15 cellular contexts compared by ENCODE assay signal in genomic region chr6:111850288-111850937, GRCh38. TPM values are rescaled to one million over a fixed set of nuclear protein-coding genes. Genes with fewer than 3 reads are reported as not detected.
DNase-seq lines count a peak whose midpoint lies in the region; ATAC-seq, FAIRE-seq and TF ChIP-seq lines count a peak whose summit lies in the region.
"Had no signal": no experiment of that assay in that cellular context is flagged by ENCODE, and none has a peak within 500 bp of the region (broad histone marks: within the 10 kb centered on the region; RNA-seq: fewer than 3 reads in every experiment).

No MANE protein-coding gene starts in this region.

- intact Hi-C loops in mammary epithelial cell (cut with micrococcal nuclease): loop anchor here (5.0 kb wide), 1 partner anchor 128 kb away; no protein-coding TSS in a partner anchor

- H3K79me2 ChIP-seq in mammary epithelial cell (ENCODE audit: insufficient read depth, low read length): peaks cover 79% of the 10 kb centered on the region

- H4K20me1 ChIP-seq in mammary epithelial cell (ENCODE audit: insufficient read depth, low read length): no peaks in the 10 kb centered on the region

- ATAC-seq in GM21390 (IDR thresholded peaks at IDR 0.05; ENCODE audit: unreplicated experiment) (peak; percentile 58), T-helper 17 cell (peak; percentile 67)
- ATAC-seq: left lobe of liver had no signal

- H3K27ac ChIP-seq in mammary epithelial cell (ENCODE audit: insufficient read depth, low read depth, low read length): no peak overlapping the region
- H3K27ac ChIP-seq: thyroid gland had no signal

- H3K27ac Mint-ChIP-seq in T-helper 17 cell: peak overlapping the region; percentile 94

- FAIRE-seq in GM12891 (lab: Jason Lieb, UNC): peak; percentile 48
- FAIRE-seq: small intestine had no signal

- 93% methylated on average over 10 of the region's 10 CpGs for WGBS in mammary epithelial cell (ENCODE audit: low coverage, missing lambda C conversion rate)

- no peak overlapping the region for H3K4me2 ChIP-seq in mammary epithelial cell (ENCODE audit: insufficient read depth, low read depth, low read length)

- dilution Hi-C loops in mammary epithelial cell (cut with HindIII; ENCODE audit: low sequenced_read_pairs): no loop called here

- BruUV-seq in mammary epithelial cell (replicated peaks; lab: Mats Ljungman, UMichigan): no TSS peak

- no peak overlapping the region for H2AFZ ChIP-seq in mammary epithelial cell (ENCODE audit: low read depth, low read length)

- no peaks in the 10 kb centered on the region for H3K27me3 Mint-ChIP-seq in T-helper 17 cell

- peak overlapping the region; percentile 78 for H3K4me3 Mint-ChIP-seq in T-helper 17 cell

- H3K4me1 Mint-ChIP-seq in T-helper 17 cell: peaks cover 85% of the 10 kb centered on the region

- peaks cover 9% of the 10 kb centered on the region for H3K4me1 ChIP-seq in mammary epithelial cell (ENCODE audit: insufficient read depth, low read length)

- H3K9me3 ChIP-seq in T-helper 17 cell (ENCODE audit: control insufficient read depth, low read length, poor library complexity, severe bottlenecking) (no peaks in the 10 kb centered on the region), mammary epithelial cell (replicated peaks; ENCODE audit: insufficient read depth, low read length) (no peaks in the 10 kb centered on the region)
- H3K9me3 ChIP-seq: thyroid gland had no signal

- H3K27me3 ChIP-seq in mammary epithelial cell (ENCODE audit: insufficient read depth, low read length): no peaks in the 10 kb centered on the region
- H3K27me3 ChIP-seq: thyroid gland had no signal

- no peak overlapping the region for H3K9ac ChIP-seq in mammary epithelial cell (ENCODE audit: insufficient read depth, low read length)

- H3K4me3 ChIP-seq in mammary epithelial cell (replicated peaks in 1 of 3; ENCODE audit: insufficient read depth in 1 of 3, low read depth in 2 of 3, low read length in 3 of 3): no peak overlapping the region
- H3K4me3 ChIP-seq: thyroid gland had no signal

- H3K36me3 Mint-ChIP-seq in T-helper 17 cell (ENCODE audit: low read depth): peaks cover 2% of the 10 kb centered on the region

- no peak for TF ChIP-seq POLR2A in GM12891 (IDR thresholded peaks at IDR 0.05; ENCODE audit: low read depth, low read length)

- no peak for DNase-seq in GM12891 (ENCODE audit: insufficient read length, low spot score)
- no peak for DNase-seq in T-helper 17 cell
- DNase-seq in medulla oblongata (ENCODE audit: extremely low spot score): peak; percentile 50
- no peak for DNase-seq in SK-N-DZ (ENCODE audit: low spot score)
- no peak for DNase-seq in stimulated activated CD4-positive, alpha-beta T cell treated with anti-CD3 and anti-CD28 coated beads, Interleukin-4, amount 100 ng/mL, for 4 hours
- DNase-seq in HuH-7.5 (ENCODE audit: low spot score): no peak
- no peak for DNase-seq in mammary epithelial cell
- DNase-seq: activated CD8-positive, alpha-beta memory T cell treated with anti-CD3 and anti-CD28 coated beads, Interleukin-2, amount 50 U/mL, for 4 hours; HCEC 1CT; MM.1S; SIG-M5; small intestine; thyroid gland had no signal

- CTCF ChIA-PET in mammary epithelial cell (lab: Charles Lee; ENCODE audit: low non-redundant PET): no interaction called here

- no peak for TF ChIP-seq CTCF in mammary epithelial cell (conservative IDR thresholded peaks at IDR 0.05 in 1 of 2, IDR thresholded peaks at IDR 0.05 in 1 of 2; ENCODE audit: extremely low read depth in 1 of 2, insufficient read depth in 1 of 2, low read depth in 1 of 2, low read length in 2 of 2)

- in situ Hi-C loops in mammary epithelial cell (cut with MboI; ENCODE audit: low sequenced_read_pairs in 2 of 2): no loop called here

- H3K36me3 ChIP-seq in mammary epithelial cell (ENCODE audit: insufficient read depth, low read length): no peaks in the 10 kb centered on the region
- H3K36me3 ChIP-seq: thyroid gland had no signal

TF ChIP-seq in GM12891, 5 proteins besides CTCF, POLR2A, EP300 and RAD21:
- TF ChIP-seq POLR2AphosphoS5 (IDR thresholded peaks at IDR 0.05; ENCODE audit: low read depth, low read length) (no peak), TAF1 (IDR thresholded peaks at IDR 0.05; ENCODE audit: low read depth, low read length) (no peak), POU2F2 (IDR thresholded peaks at IDR 0.05; ENCODE audit: low read depth, low read length) (no peak), PAX5 (IDR thresholded peaks at IDR 0.05; ENCODE audit: insufficient read depth, low read length, severe bottlenecking) (peak; percentile 52), SPI1 (IDR thresholded peaks at IDR 0.05; ENCODE audit: low read depth, low read length) (no peak)
TF ChIP-seq in GM12891: peak in this region for 1.

RNA-seq across cellular contexts. Expression of gene FYN, which starts 22.8 kb away (rescaled TPM):
- polyA plus RNA-seq in GM12891 (2012; ENCODE audit: low read depth, missing spikeins): 15.3 TPM
- total RNA-seq in T-helper 17 cell: 100 to 1,000 TPM; 455 to 472 TPM
- 122 and 147 TPM in 2 replicates for polyA plus RNA-seq in SK-N-DZ (2014; cell fraction: cytosol; rRNA removed)
- polyA plus RNA-seq in SK-N-DZ (2014; cell fraction: nucleus; rRNA removed): 64.5 and 79.5 TPM in 2 replicates
- 100 to 1,000 TPM in 1 of 2 donors, 10 to 100 TPM in 1; 58.0 to 136 TPM for total RNA-seq in mammary epithelial cell
- 48.3 TPM for polyA plus RNA-seq in mammary epithelial cell
- polyA minus RNA-seq in mammary epithelial cell: 82.9 TPM
